In the genomic region with DNA sequence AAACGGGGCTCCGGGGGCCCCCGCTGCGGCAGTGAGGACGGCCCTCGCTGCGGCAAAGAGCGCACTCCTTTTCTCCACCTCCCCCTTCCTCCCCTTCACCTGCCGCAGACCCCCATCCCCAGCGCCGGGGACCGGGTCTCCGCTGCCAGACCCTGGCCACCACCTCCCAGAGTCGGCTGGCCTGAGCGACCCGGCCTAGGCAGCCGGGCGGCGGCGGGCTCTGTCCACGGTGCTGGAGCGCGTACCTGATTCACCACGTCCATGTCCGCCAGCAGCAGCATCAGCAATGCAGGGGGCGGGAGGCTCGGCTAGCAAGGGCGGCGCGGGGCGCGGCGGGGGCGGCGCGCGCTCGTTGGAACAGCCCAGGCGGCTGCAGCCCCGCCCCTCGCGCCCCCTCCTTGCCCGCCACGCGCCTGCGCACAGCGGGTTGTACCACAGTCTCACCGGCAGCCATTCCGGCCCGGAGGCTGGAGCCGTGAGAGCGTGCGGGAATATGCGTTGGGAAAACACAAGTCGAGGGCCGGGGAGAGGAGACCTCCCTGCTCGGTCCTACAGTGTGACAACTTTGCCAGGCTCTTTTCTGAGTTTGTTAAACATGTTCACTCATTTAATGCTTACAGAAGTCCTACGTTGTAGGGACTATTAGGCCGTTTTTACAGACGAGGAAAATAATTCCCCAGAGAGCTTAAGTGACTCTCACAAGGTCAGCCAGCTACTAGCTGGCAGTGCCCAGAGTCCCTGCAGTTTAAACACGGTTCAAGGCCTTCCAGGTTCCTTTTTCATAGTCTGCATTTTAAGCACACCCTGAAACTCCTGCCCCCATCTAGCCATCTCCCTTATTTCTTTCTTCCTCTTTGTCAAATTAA, we compare ENCODE assay signal across 8 cellular contexts. TPM values are rescaled to one million over a fixed set of nuclear protein-coding genes. Genes with fewer than 3 reads are reported as not detected.
DNase-seq lines count a peak whose midpoint lies in the region; ATAC-seq and TF ChIP-seq lines count a peak whose summit lies in the region.

A gene (minus strand): TSS at position 288 of the 866 bp plus-strand sequence. CDS start 7 bp downstream, at position 281.

- 0 to 53% (median 15%) methylated on average over 9 to 61 of the region's 61 CpGs for whole genome bisulfite sequencing in adrenal gland, 4 donors
- 0 to 32% (median 0%) methylated on average over 17 to 57 of the region's 61 CpGs for WGBS in psoas muscle, 3 donors

- H3K9me3 ChIP-seq in adrenal gland (replicated peaks in 1 of 3) (no peaks in the 10 kb centered on the region), left ventricle myocardium inferior (replicated peaks) (no peaks in the 10 kb centered on the region), psoas muscle (no peaks in the 10 kb centered on the region)

- ATAC-seq in HG02588 (IDR thresholded peaks at IDR 0.05; ENCODE audit: unreplicated experiment) (peak; percentile 96), psoas muscle (peak; percentile 96 to 98 (median 97))

- H3K36me3 ChIP-seq in adrenal gland (replicated peaks in 1 of 2), result no peaks in the 10 kb centered on the region
- H3K36me3 ChIP-seq in left ventricle myocardium inferior, result no peaks in the 10 kb centered on the region
- H3K36me3 ChIP-seq in psoas muscle (ENCODE audit: insufficient read depth in 1 of 2, low read depth in 1 of 2), result no peaks in the 10 kb centered on the region

- peak within 1 kb of the TSS in 3 of 5 donors; percentile 66 to 86 (median 83) for H3K27ac ChIP-seq in adrenal gland
- H3K27ac ChIP-seq in left ventricle myocardium inferior (replicated peaks), result peak within 1 kb of the TSS; percentile 81
- H3K27ac ChIP-seq in psoas muscle, result peak within 1 kb of the TSS; percentile 58

- H3K4me3 ChIP-seq in GM12865 (ENCODE audit: low read depth, low read length), result peak within 1 kb of the TSS; percentile 51
- H3K4me3 ChIP-seq in adrenal gland, result peak within 1 kb of the TSS in 1 of 4 donors; percentile 37
- H3K4me3 ChIP-seq in left ventricle myocardium inferior, result peak within 1 kb of the TSS; percentile 60
- peak within 1 kb of the TSS; percentile 59 for H3K4me3 ChIP-seq in psoas muscle

- TF ChIP-seq CTCF in GM12865 (IDR thresholded peaks at IDR 0.05; ENCODE audit: insufficient read depth, low read depth, low read length, missing control alignments), result no peak
- TF ChIP-seq CTCF in adrenal gland (IDR thresholded peaks at IDR 0.05), result no peak
- no peak for TF ChIP-seq CTCF in left ventricle myocardium inferior (IDR thresholded peaks at IDR 0.05; ENCODE audit: borderline replicate concordance)
- TF ChIP-seq CTCF in psoas muscle (IDR thresholded peaks at IDR 0.05), result no peak

- TF ChIP-seq POLR2A in adrenal gland (IDR thresholded peaks at IDR 0.05), result peak; percentile 77 to 89

- H3K27me3 ChIP-seq in adrenal gland (no peaks in the 10 kb centered on the region), left ventricle myocardium inferior (ENCODE audit: low read depth) (no peaks in the 10 kb centered on the region), psoas muscle (ENCODE audit: insufficient read depth in 3 of 3, low read length in 2 of 3) (peaks cover 0 to 7% (median 0%) of the 10 kb centered on the region in 3 donors)

- H3K4me1 ChIP-seq in adrenal gland (replicated peaks in 1 of 2), result no peaks in the 10 kb centered on the region
- peaks cover 8% of the 10 kb centered on the region for H3K4me1 ChIP-seq in left ventricle myocardium inferior
- no peaks in the 10 kb centered on the region for H3K4me1 ChIP-seq in psoas muscle

- DNase-seq in GM12865 (ENCODE audit: low read depth), result peak; percentile 92
- DNase-seq in NCI-H1048 (lab: John Stamatoyannopoulos, UW), result peak; percentile 7
- peak; percentile 84 for DNase-seq in T follicular helper cell (ENCODE audit: low read depth)
- peak; percentile 89 to 95 (median 92) for DNase-seq in adrenal gland
- DNase-seq in left ventricle myocardium inferior, result peak; percentile 88
- peak; percentile 89 to 93 for DNase-seq in psoas muscle
- peak; percentile 91 for DNase-seq in ureter (ENCODE audit: low spot score)

- intact Hi-C loops in adrenal gland (cut with DNase I) (loop anchor here in 1 of 2 donors (5.0 kb wide), 1 partner anchor 552 kb away; no protein-coding TSS in a partner anchor), left ventricle myocardium inferior (cut with micrococcal nuclease) (no loop called here), psoas muscle (cut with DNase I) (no loop called here)

RNA-seq across cellular contexts. Expression of the gene that starts here (rescaled TPM):
- total RNA-seq in adrenal gland (10 to 100 TPM in 7 of 8 donors, 1 to 10 TPM in 1; 6.8 to 52.3 (median 18.3) TPM), left ventricle myocardium inferior (1.6 TPM), psoas muscle (1 to 10 TPM in 2 of 4 donors, under 1 TPM in 2; 0.37 to 1.2 (median 0.83) TPM), ureter (1.7 TPM)
- polyA plus RNA-seq in adrenal gland (10 to 100 TPM; 18.6 to 73.1 (median 61.4) TPM), psoas muscle (1 to 10 TPM in 2 of 3 donors, under 1 TPM in 1; 0.76 to 1.6 (median 1.4) TPM)

Comparison
In these comparisons a context has a peak if more than half of its experiments do, and no peak if none do; other contexts are left out.
1. RNA of the gene that starts here (polyA plus RNA-seq): 18.6 to 73.1 TPM in adrenal gland; 0.76 to 1.6 TPM in psoas muscle; every median in the first group is over 4 times any median in the second.
2. DNase-seq: peak in every context shown above with its lines; median percentile 92 in GM12865; 92 in adrenal gland; 91 in psoas muscle; 91 in ureter; 88 in left ventricle myocardium inferior; 84 in T follicular helper cell; 7 in NCI-H1048.
3. Peak in every context shown above with its lines, with median percentiles within 50 percentile points of each other: H3K27ac ChIP-seq.